In the genomic region with DNA sequence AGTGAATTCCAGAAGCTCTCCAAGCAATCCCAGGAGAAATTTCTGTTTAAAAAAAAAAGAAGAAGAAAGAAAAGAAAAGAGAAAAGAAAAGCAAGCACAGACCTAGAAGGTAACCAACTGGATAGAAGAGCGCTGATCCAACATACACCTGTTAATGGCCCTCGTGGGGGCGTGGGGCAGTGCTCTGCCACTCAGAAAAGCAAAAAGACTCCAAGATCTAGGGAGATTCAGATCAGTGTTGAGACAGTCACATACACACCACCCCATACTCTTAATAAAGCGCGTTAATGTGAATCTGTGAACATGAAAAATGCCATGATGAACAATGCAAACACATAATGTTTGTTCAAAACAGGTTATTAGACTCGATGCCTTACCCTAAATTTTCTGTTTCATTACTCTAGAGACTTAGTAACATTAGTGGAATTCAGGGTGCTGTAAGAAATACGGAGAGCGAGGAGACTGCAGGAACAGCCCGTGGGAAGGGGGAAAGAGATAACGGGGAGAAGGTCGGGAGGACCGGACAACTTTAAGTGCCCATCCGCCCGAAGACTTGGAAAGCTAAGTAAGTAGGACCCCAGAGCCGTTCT, we compare ENCODE assay signal across 8 cellular contexts. TPM values are rescaled to one million over a fixed set of nuclear protein-coding genes. Genes with fewer than 3 reads are reported as not detected.
DNase-seq lines count a peak whose midpoint lies in the region; ATAC-seq, FAIRE-seq and TF ChIP-seq lines count a peak whose summit lies in the region.

No MANE protein-coding gene starts in this region.

- peaks cover 30% of the 10 kb centered on the region for H3K36me3 ChIP-seq in Panc1 (ENCODE audit: control insufficient read depth, insufficient read depth, low read length)

- ATAC-seq in Panc1 (peak; percentile 28), foreskin keratinocyte (peak; percentile 1), HG03342 (IDR thresholded peaks at IDR 0.05; ENCODE audit: unreplicated experiment) (no peak)

- DNase-seq in GM12892 (ENCODE audit: insufficient read length) (no peak), Panc1 (ENCODE audit: low read depth, low spot score) (no peak), foreskin keratinocyte (peak in 1 of 2 donors; percentile 11), skeletal muscle cell (ENCODE audit: low read depth) (no peak), NCI-H226 (no peak), NK-92 (lab: John Stamatoyannopoulos, UW; ENCODE audit: unreplicated experiment) (no peak)
- no peak for DNase-seq in stimulated activated naive CD4-positive, alpha-beta T cell (lab: John Stamatoyannopoulos, UW)

- peak; percentile 53 for FAIRE-seq in GM12892 (lab: Jason Lieb, UNC)

- H3K9me3 ChIP-seq in Panc1 (ENCODE audit: control insufficient read depth, insufficient read depth, low read depth, low read length): no peaks in the 10 kb centered on the region

- TSS peak; percentile 94 for BruUV-seq in Panc1 (replicated peaks; lab: Mats Ljungman, UMichigan)

- TF ChIP-seq CTCF in Panc1 (IDR thresholded peaks at IDR 0.05) (no peak), foreskin keratinocyte (conservative IDR thresholded peaks at IDR 0.05) (no peak)

- H3K4me3 ChIP-seq in Panc1 (ENCODE audit: low read depth in 2 of 2, low read length in 2 of 2) (peak overlapping the region; percentile 91 to 99), skeletal muscle cell (ENCODE audit: low read depth, low read length) (peak overlapping the region; percentile 89)

- no peak for TF ChIP-seq POLR2A in GM12892 (IDR thresholded peaks at IDR 0.05; ENCODE audit: low read depth, low read length)

- peaks cover 14% of the 10 kb centered on the region; the same call in 1 of the 2 replicates for H3K4me1 ChIP-seq in Panc1 (ENCODE audit: control insufficient read depth, insufficient read depth, low read length)
- H3K4me1 ChIP-seq in foreskin keratinocyte: peaks cover 43% of the 10 kb centered on the region

- POLR2A ChIA-PET in Panc1 (lab: Charles Lee): interaction anchor here (0.6 to 0.7 kb wide), 4 partner anchors 28 to 256 kb away, joined by 3 read pairs; no protein-coding TSS in a partner anchor

- intact Hi-C loops in Panc1 (cut with micrococcal nuclease; ENCODE audit: unreplicated experiment): loop anchor here (5.0 kb wide), 1 partner anchor 120 kb away; the partner anchor contains the start of gene SLC19A2

- peak overlapping the region; percentile 100 for H3K27ac ChIP-seq in Panc1 (ENCODE audit: low read length)
- peak overlapping the region; percentile 84 for H3K27ac ChIP-seq in foreskin keratinocyte

- in situ Hi-C loops in Panc1 (cut with HindIII; ENCODE audit: low pct_unique_long_range_greater_than_20kb, low sequenced_read_pairs): no loop called here

- CTCF ChIA-PET in Panc1 (lab: Charles Lee): no interaction called here

- H3K27me3 ChIP-seq in Panc1 (ENCODE audit: control insufficient read depth, insufficient read depth, low read length) (no peaks in the 10 kb centered on the region), foreskin keratinocyte (no peaks in the 10 kb centered on the region)

RNA-seq across cellular contexts. Expression of gene NME7, which starts 0.4 kb away (rescaled TPM):
- polyA plus RNA-seq in GM12892 (2012; ENCODE audit: missing spikeins): 21.9 TPM
- total RNA-seq in Panc1 (2021; ENCODE audit: unreplicated experiment) (30.3 TPM), foreskin keratinocyte (37.6 and 38.2 TPM in 2 replicates)
- polyA plus RNA-seq in Panc1 (2012; ENCODE audit: insufficient read length): 51.8 TPM
- 29.5 and 33.5 TPM in 2 replicates for polyA plus RNA-seq in foreskin keratinocyte

RNA-seq across cellular contexts. Expression of gene BLZF1, which starts 0.8 kb away (rescaled TPM):
- polyA plus RNA-seq in GM12892 (2012; ENCODE audit: missing spikeins): 8.3 TPM
- total RNA-seq in Panc1 (2021; ENCODE audit: unreplicated experiment) (19.6 TPM), foreskin keratinocyte (34.4 and 38.2 TPM in 2 replicates)
- polyA plus RNA-seq in Panc1 (2012; ENCODE audit: insufficient read length): 6.8 TPM
- 13.9 and 15.1 TPM in 2 replicates for polyA plus RNA-seq in foreskin keratinocyte
